8 cellular contexts compared by ENCODE assay signal in genomic region chr10:77405771-77406241, GRCh38.
DNase-seq lines count a peak whose midpoint lies in the region; ATAC-seq and TF ChIP-seq lines count a peak whose summit lies in the region.

No MANE protein-coding gene starts in this region.

- H3K36me3 ChIP-seq in IMR-90 (ENCODE audit: control insufficient read depth, insufficient read depth, low read length) = no peaks in the 10 kb centered on the region
- no peaks in the 10 kb centered on the region for H3K36me3 ChIP-seq in RWPE2 (ENCODE audit: low read depth)
- no peaks in the 10 kb centered on the region for H3K36me3 ChIP-seq in rectal smooth muscle tissue (ENCODE audit: control insufficient read depth, insufficient read depth, low read length)

- peak overlapping the region; percentile 83 for H4K91ac ChIP-seq in IMR-90 (ENCODE audit: insufficient read depth, low read depth, low read length)

- H3K4me3 ChIP-seq in IMR-90 (ENCODE audit: insufficient read depth, low read depth, low read length) (no peak overlapping the region), RWPE2 (ENCODE audit: severe bottlenecking) (no peak overlapping the region), fibroblast of the aortic adventitia (ENCODE audit: low read depth, low read length) (no peak overlapping the region), rectal smooth muscle tissue (ENCODE audit: low read length) (no peak overlapping the region)

- H2BK5ac ChIP-seq in IMR-90 (ENCODE audit: low read depth, low read length, poor library complexity, severe bottlenecking) = peak overlapping the region; percentile 50

- dilution Hi-C loops in IMR-90 (cut with HindIII; ENCODE audit: low sequenced_read_pairs, unreplicated experiment) = no loop called here

- CTCF ChIA-PET in IMR-90 (lab: Yijun Ruan, JAX) = no interaction called here

- no peak overlapping the region for H3K18ac ChIP-seq in IMR-90 (ENCODE audit: low read depth, low read length)

- no peaks in the 10 kb centered on the region for H4K20me1 ChIP-seq in IMR-90 (ENCODE audit: insufficient read depth, low read length)

- peak overlapping the region; percentile 64; the same call in 1 of the 2 replicates for H2BK20ac ChIP-seq in IMR-90 (ENCODE audit: low read depth, low read length)

- H3K27ac ChIP-seq in IMR-90 (ENCODE audit: insufficient read depth, low read length) = peak overlapping the region; percentile 18; the same call in 1 of the 2 replicates
- peak overlapping the region; percentile 43 for H3K27ac ChIP-seq in RWPE2 (ENCODE audit: poor library complexity, severe bottlenecking)
- H3K27ac ChIP-seq in rectal smooth muscle tissue (ENCODE audit: low read depth, low read length) = peak overlapping the region; percentile 72

- H2AK5ac ChIP-seq in IMR-90 (ENCODE audit: low read depth, low read length) = peak overlapping the region; percentile 90

- peak overlapping the region; percentile 72; the same call in 1 of the 3 replicates for H2BK15ac ChIP-seq in IMR-90 (ENCODE audit: low read depth, low read length)

- H3K4ac ChIP-seq in IMR-90 (ENCODE audit: low read depth, low read length) = peak overlapping the region; percentile 86

- in situ Hi-C loops in IMR-90 (cut with MboI; ENCODE audit: low sequenced_read_pairs) = no loop called here

- 7% methylated on average over 3 of the region's 5 CpGs; no CpG with 5 or more reads in 1 of the 2 experiments for WGBS in IMR-90 (ENCODE audit: extremely low coverage in 2 of 2, insufficient read length in 1 of 2), 2 experiments

- ATAC-seq in IMR-90 (ENCODE audit: low read depth) (peak; percentile 81), RWPE2 (ENCODE audit: low read depth) (peak; percentile 80), HG02981 (IDR thresholded peaks at IDR 0.05; ENCODE audit: unreplicated experiment) (no peak), HG03196 (IDR thresholded peaks at IDR 0.05; ENCODE audit: unreplicated experiment) (no peak)

- H3K9me3 ChIP-seq in IMR-90 (ENCODE audit: control insufficient read depth, insufficient read depth, low read length) = no peaks in the 10 kb centered on the region
- H3K9me3 ChIP-seq in RWPE2 (ENCODE audit: severe bottlenecking) = no peaks in the 10 kb centered on the region

- DNase-seq in NCI-H1105 treated with DMSO at 0.1 percent for 48 hours (lab: John Stamatoyannopoulos, UW) (peak; percentile 39), NCI-H1105 (lab: John Stamatoyannopoulos, UW) (no peak), IMR-90 (peak; percentile 80), RWPE2 (ENCODE audit: low spot score) (no peak), fibroblast of the aortic adventitia (ENCODE audit: low read depth) (peak; percentile 62)

- H3K14ac ChIP-seq in IMR-90 (replicated peaks; ENCODE audit: low read depth, low read length) = peak overlapping the region; percentile 77

- peak overlapping the region; percentile 82 for H2AK9ac ChIP-seq in IMR-90 (replicated peaks; ENCODE audit: low read depth, low read length, poor library complexity)

- no peaks in the 10 kb centered on the region for H3K79me1 ChIP-seq in IMR-90 (ENCODE audit: low read depth in 1 of 2, low read length in 2 of 2)

- H3K4me2 ChIP-seq in IMR-90 (ENCODE audit: low read depth, low read length) = no peak overlapping the region

- POLR2A ChIA-PET in IMR-90 (lab: Charles Lee; ENCODE audit: unreplicated experiment) = interaction anchor here (0.5 kb wide), 1 partner anchor 192 kb away, joined by 3 read pairs; no protein-coding TSS in a partner anchor

- BruUV-seq in IMR-90 (replicated peaks; lab: Mats Ljungman, UMichigan) = no TSS peak

- peak overlapping the region; percentile 31 for H3K23ac ChIP-seq in IMR-90 (ENCODE audit: low read depth, low read length)

- peak overlapping the region; percentile 18; the same call in 1 of the 2 replicates for H3K9ac ChIP-seq in IMR-90 (ENCODE audit: low read depth, low read length)
- no peak overlapping the region for H3K9ac ChIP-seq in rectal smooth muscle tissue (ENCODE audit: low read length)

- H4K5ac ChIP-seq in IMR-90 (ENCODE audit: low read depth, low read length) = peak overlapping the region; percentile 27

- peak overlapping the region; percentile 50 to 73; a peak in 3 of 4 replicates for H4K8ac ChIP-seq in IMR-90 (ENCODE audit: low read depth in 2 of 2, low read length in 2 of 2)

- H3K4me1 ChIP-seq in IMR-90 (ENCODE audit: control insufficient read depth, insufficient read depth, low read length) (peaks cover 15% of the 10 kb centered on the region), RWPE2 (ENCODE audit: insufficient read depth, poor library complexity, severe bottlenecking) (peaks cover 12% of the 10 kb centered on the region), rectal smooth muscle tissue (ENCODE audit: control insufficient read depth, insufficient read depth, low read length) (peaks cover 31% of the 10 kb centered on the region)

- H3K56ac ChIP-seq in IMR-90 (ENCODE audit: extremely low read depth, insufficient read depth, low read length) = no peak overlapping the region

- TF ChIP-seq CTCF in IMR-90 (conservative IDR thresholded peaks at IDR 0.05; ENCODE audit: low read depth, low read length) (no peak), RWPE2 (IDR thresholded peaks at IDR 0.05; ENCODE audit: poor library complexity, severe bottlenecking) (no peak), fibroblast of the aortic adventitia (IDR thresholded peaks at IDR 0.05; ENCODE audit: insufficient read depth, low read length) (no peak)

- peak overlapping the region; percentile 87 for H2BK120ac ChIP-seq in IMR-90 (ENCODE audit: low read depth, low read length)

- peaks cover 11% of the 10 kb centered on the region for H3K9me1 ChIP-seq in IMR-90 (ENCODE audit: insufficient read depth, low read length)

- H3K27me3 ChIP-seq in IMR-90 (ENCODE audit: control insufficient read depth, insufficient read depth, low read length) = no peaks in the 10 kb centered on the region
- H3K27me3 ChIP-seq in RWPE2 (ENCODE audit: insufficient read depth, poor library complexity, severe bottlenecking) = no peaks in the 10 kb centered on the region
- no peaks in the 10 kb centered on the region for H3K27me3 ChIP-seq in rectal smooth muscle tissue (ENCODE audit: control insufficient read depth, insufficient read depth, low read length)

- H2AFZ ChIP-seq in IMR-90 (replicated peaks; ENCODE audit: low read length, poor library complexity) = peak overlapping the region; percentile 80

- intact Hi-C loops in IMR-90 (cut with micrococcal nuclease) = no loop called here

- no peak for TF ChIP-seq RAD21 in IMR-90 (IDR thresholded peaks at IDR 0.05; ENCODE audit: low read length)

- no peak for TF ChIP-seq POLR2A in IMR-90 (IDR thresholded peaks at IDR 0.05; ENCODE audit: low read depth, low read length)

TF ChIP-seq in IMR-90, 13 proteins besides CTCF, POLR2A, EP300 and RAD21:
- no peak for TF ChIP-seq ELK1 (IDR thresholded peaks at IDR 0.05; ENCODE audit: borderline replicate concordance, low read depth, low read length)
- no peak for TF ChIP-seq CEBPB (IDR thresholded peaks at IDR 0.05; ENCODE audit: low read depth, low read length)
- TF ChIP-seq MXI1 (IDR thresholded peaks at IDR 0.05; ENCODE audit: borderline replicate concordance, low read depth, low read length) = peak; percentile 81; the same call in 1 of the 2 replicates
- TF ChIP-seq USF2 (IDR thresholded peaks at IDR 0.05; ENCODE audit: low read depth, low read length) = peak; percentile 87
- TF ChIP-seq BHLHE40 (IDR thresholded peaks at IDR 0.05; ENCODE audit: low read depth, low read length) = peak; percentile 95
- TF ChIP-seq SMC3 (IDR thresholded peaks at IDR 0.05; ENCODE audit: low read depth, low read length) = 0 out of 2 replicates have a peak, but pooled peaks have one; percentile 5
- TF ChIP-seq FOS (IDR thresholded peaks at IDR 0.05; ENCODE audit: low read depth, low read length) = peak; percentile 84
- TF ChIP-seq MAZ (IDR thresholded peaks at IDR 0.05; ENCODE audit: borderline replicate concordance, low read depth, low read length) = peak; percentile 76; the same call in 1 of the 2 replicates
- no peak for TF ChIP-seq MAFK (IDR thresholded peaks at IDR 0.05; ENCODE audit: low read depth, low read length)
TF ChIP-seq in IMR-90: peak in this region for 6.

Comparison
In these comparisons a context has a peak if more than half of its experiments do, and no peak if none do; other contexts are left out.
1. DNase-seq: peak in NCI-H1105 treated with DMSO at 0.1 percent for 48 hours (single experiment), IMR-90 (single experiment) and fibroblast of the aortic adventitia (single experiment); none in NCI-H1105 (single experiment) and RWPE2 (single experiment).
2. ATAC-seq: peak in IMR-90 (single experiment) and RWPE2 (single experiment); none in HG02981 (single experiment) and HG03196 (single experiment).
3. H3K27ac ChIP-seq: peak in every context shown above with its lines; median percentile 72 in rectal smooth muscle tissue; 43 in RWPE2; 18 in IMR-90.